3 cellular contexts compared by ENCODE assay signal in the genomic region with DNA sequence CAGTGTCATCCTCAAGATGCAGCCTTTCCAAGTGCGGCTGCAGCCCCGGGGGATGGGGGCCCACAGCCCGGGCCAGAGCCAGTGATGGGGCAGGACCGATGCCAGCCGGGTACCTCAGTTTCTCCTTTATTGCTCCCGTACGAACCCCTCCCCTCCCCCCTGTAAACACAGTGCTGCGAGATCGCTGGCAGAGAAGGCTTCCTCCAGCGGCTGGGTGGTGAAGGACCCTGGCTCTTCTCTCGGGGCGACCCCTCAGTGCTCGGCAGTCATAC. TPM values are rescaled to one million over a fixed set of nuclear protein-coding genes. Genes with fewer than 3 reads are reported as not detected.
"Had no signal": no experiment of that assay in that cellular context is flagged by ENCODE, and none has a peak within 500 bp of the region (broad histone marks: within the 10 kb centered on the region; RNA-seq: fewer than 3 reads in every experiment).

No MANE protein-coding gene starts in this region.

RNA-seq across cellular contexts. Expression of gene CYP21A2, which starts 2.8 kb away (rescaled TPM):
- total RNA-seq: LHCN-M2, M059J, NCI-H460 had no signal
